ENCODE assay signal across 22 cellular contexts in genomic region chr12:5691943-5692342, GRCh38.
"Had no signal": no experiment of that assay in that cellular context is flagged by ENCODE, and none has a peak within 500 bp of the region (broad histone marks: within the 10 kb centered on the region; RNA-seq: fewer than 3 reads in every experiment).

No MANE protein-coding gene starts in this region.

- ATAC-seq: activated CD4-positive, alpha-beta T cell treated with anti-CD3 and anti-CD28 coated beads for 36 hours; activated CD8-positive, alpha-beta memory T cell treated with anti-CD3 and anti-CD28 coated beads, Interleukin-2, amount 10 ng/mL, durations not matched to agents 7 days and 5 days; activated CD8-positive, alpha-beta T cell treated with anti-CD3 and anti-CD28 coated beads, Interleukin-2, amount 10 ng/mL, durations not matched to agents 7 days and 5 days; activated naive CD8-positive, alpha-beta T cell treated with anti-CD3 and anti-CD28 coated beads, Interleukin-2, amount 50 U/mL, for 24 hours; left colon; natural killer cell; psoas muscle had no signal

- H3K27me3 Mint-ChIP-seq: activated CD4-positive, alpha-beta T cell treated with anti-CD3 and anti-CD28 coated beads for 36 hours; activated CD8-positive, alpha-beta memory T cell treated with anti-CD3 and anti-CD28 coated beads, Interleukin-2, amount 10 ng/mL, durations not matched to agents 7 days and 5 days had no signal

- H3K27ac Mint-ChIP-seq: activated CD4-positive, alpha-beta T cell treated with anti-CD3 and anti-CD28 coated beads for 36 hours; activated CD8-positive, alpha-beta memory T cell treated with anti-CD3 and anti-CD28 coated beads, Interleukin-2, amount 10 ng/mL, durations not matched to agents 7 days and 5 days; activated CD8-positive, alpha-beta T cell treated with anti-CD3 and anti-CD28 coated beads, Interleukin-2, amount 10 ng/mL, durations not matched to agents 7 days and 5 days; activated naive CD4-positive, alpha-beta T cell treated with anti-CD3 and anti-CD28 coated beads, Interleukin-2, amount 50 U/mL, for 24 hours; activated naive CD8-positive, alpha-beta T cell treated with anti-CD3 and anti-CD28 coated beads, Interleukin-2, amount 50 U/mL, for 24 hours; activated T-helper 2 cell treated with anti-CD3 and anti-CD28 coated beads, Interferon-gamma antibody, Interleukin-2, Interleukin-4, amounts not matched to agents 10 μg/mL and 5 μg/mL and 100 μg/mL, durations not matched to agents 14 hours and 24 hours and 36 hours; natural killer cell; neural progenitor cell had no signal

- DNase-seq: activated CD4-positive, alpha-beta T cell treated with anti-CD3 and anti-CD28 coated beads for 36 hours; activated CD4-positive, CD25-positive, alpha-beta regulatory T cell; activated CD8-positive, alpha-beta memory T cell treated with anti-CD3 and anti-CD28 coated beads, Interleukin-2, amount 10 ng/mL, durations not matched to agents 7 days and 5 days; activated CD8-positive, alpha-beta T cell treated with anti-CD3 and anti-CD28 coated beads, Interleukin-2, amount 10 ng/mL, durations not matched to agents 7 days and 5 days; activated naive CD8-positive, alpha-beta T cell treated with anti-CD3 and anti-CD28 coated beads, Interleukin-2, amount 50 U/mL, for 24 hours; activated T-cell treated with anti-CD3 and anti-CD28 coated beads, Interleukin-2, amount 50 U/mL, for 48 hours; dermis blood vessel endothelial cell; effector CD4-positive, alpha-beta T cell; left colon; mesendoderm; natural killer cell; occipital lobe; psoas muscle; spleen; stimulated activated naive CD4-positive, alpha-beta T cell treated with Interleukin-2 at 50 U/mL for 16 hours; testis; transverse colon had no signal

- H3K9me3 Mint-ChIP-seq: activated naive CD4-positive, alpha-beta T cell treated with anti-CD3 and anti-CD28 coated beads, Interleukin-2, amount 50 U/mL, for 24 hours; activated T-helper 2 cell treated with anti-CD3 and anti-CD28 coated beads, Interferon-gamma antibody, Interleukin-2, Interleukin-4, amounts not matched to agents 10 μg/mL and 5 μg/mL and 100 μg/mL, durations not matched to agents 14 hours and 24 hours and 36 hours; natural killer cell had no signal

- H3K4me3 Mint-ChIP-seq: activated CD4-positive, alpha-beta T cell treated with anti-CD3 and anti-CD28 coated beads for 36 hours; activated CD8-positive, alpha-beta memory T cell treated with anti-CD3 and anti-CD28 coated beads, Interleukin-2, amount 10 ng/mL, durations not matched to agents 7 days and 5 days; activated CD8-positive, alpha-beta T cell treated with anti-CD3 and anti-CD28 coated beads, Interleukin-2, amount 10 ng/mL, durations not matched to agents 7 days and 5 days; activated naive CD4-positive, alpha-beta T cell treated with anti-CD3 and anti-CD28 coated beads, Interleukin-2, amount 50 U/mL, for 24 hours; activated naive CD8-positive, alpha-beta T cell treated with anti-CD3 and anti-CD28 coated beads, Interleukin-2, amount 50 U/mL, for 24 hours; natural killer cell; neural progenitor cell had no signal

- H3K36me3 Mint-ChIP-seq: activated CD8-positive, alpha-beta memory T cell treated with anti-CD3 and anti-CD28 coated beads, Interleukin-2, amount 10 ng/mL, durations not matched to agents 7 days and 5 days; natural killer cell; neural progenitor cell had no signal

- H3K4me1 Mint-ChIP-seq: activated CD4-positive, alpha-beta T cell treated with anti-CD3 and anti-CD28 coated beads for 36 hours; activated CD8-positive, alpha-beta memory T cell treated with anti-CD3 and anti-CD28 coated beads, Interleukin-2, amount 10 ng/mL, durations not matched to agents 7 days and 5 days; activated naive CD4-positive, alpha-beta T cell treated with anti-CD3 and anti-CD28 coated beads, Interleukin-2, amount 50 U/mL, for 24 hours; activated naive CD8-positive, alpha-beta T cell treated with anti-CD3 and anti-CD28 coated beads, Interleukin-2, amount 50 U/mL, for 24 hours; natural killer cell had no signal

- H3K4me3 ChIP-seq: esophagus muscularis mucosa, lung, neural progenitor cell, psoas muscle, spleen, testis, transverse colon had no signal
